Comparison of ENCODE assay signal across 9 cellular contexts in the genomic region with DNA sequence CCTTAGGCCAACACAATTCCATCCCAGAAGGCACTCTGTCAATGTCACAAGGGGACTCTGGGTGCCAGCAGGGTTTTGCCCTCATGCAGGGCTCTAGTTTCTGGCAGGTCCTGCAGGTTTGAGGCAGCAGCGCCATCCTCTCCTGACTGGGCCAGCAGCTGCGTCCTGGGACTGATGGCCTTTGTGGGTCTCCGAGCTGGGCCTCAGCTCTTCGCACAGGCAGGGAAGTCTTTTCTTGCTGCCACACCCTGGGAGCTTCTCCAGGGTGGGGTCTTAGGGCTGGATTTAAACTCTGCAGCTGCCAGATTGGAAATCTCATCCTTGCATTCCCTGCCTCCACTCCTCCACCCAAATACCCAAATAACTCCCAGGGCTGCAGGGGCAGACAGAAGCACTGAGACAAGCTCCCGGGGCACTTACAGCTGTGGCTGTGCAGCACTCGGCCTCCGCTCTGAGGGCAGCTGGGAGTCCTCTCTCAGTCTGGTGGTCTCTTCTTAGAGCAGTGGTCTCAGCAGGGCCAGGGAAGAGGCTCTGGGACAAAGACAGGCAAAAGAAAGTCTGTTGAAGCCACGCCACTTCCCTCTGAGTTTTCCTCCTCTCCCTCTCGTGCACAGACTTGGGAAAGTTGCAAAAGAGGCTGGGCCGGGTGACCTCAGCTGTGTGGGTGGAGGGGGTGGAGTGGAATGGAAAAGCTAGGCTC. TPM values are rescaled to one million over a fixed set of nuclear protein-coding genes. Genes with fewer than 3 reads are reported as not detected.
DNase-seq lines count a peak whose midpoint lies in the region; ATAC-seq, FAIRE-seq and TF ChIP-seq lines count a peak whose summit lies in the region.
"Had no signal": no experiment of that assay in that cellular context is flagged by ENCODE, and none has a peak within 500 bp of the region (broad histone marks: within the 10 kb centered on the region; RNA-seq: fewer than 3 reads in every experiment).

A gene with protein sequence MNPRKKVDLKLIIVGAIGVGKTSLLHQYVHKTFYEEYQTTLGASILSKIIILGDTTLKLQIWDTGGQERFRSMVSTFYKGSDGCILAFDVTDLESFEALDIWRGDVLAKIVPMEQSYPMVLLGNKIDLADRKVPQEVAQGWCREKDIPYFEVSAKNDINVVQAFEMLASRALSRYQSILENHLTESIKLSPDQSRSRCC (minus strand): TSS at position 563 of the 700 bp plus-strand sequence. CDS start 9,260 bp downstream, outside the sequence.

- peak within 1 kb of the TSS; percentile 73 for H3K23ac ChIP-seq in H1 (ENCODE audit: insufficient read length)

- peak within 1 kb of the TSS; percentile 78 for H4K91ac ChIP-seq in H1 (replicated peaks; ENCODE audit: insufficient read length, low read length)

- H2BK15ac ChIP-seq in H1 (ENCODE audit: low read length) = peak within 1 kb of the TSS; percentile 53; the same call in 1 of the 2 replicates

- H3K9me3 ChIP-seq in H1 (ENCODE audit: insufficient read depth in 2 of 2, low read depth in 1 of 2, low read length in 1 of 2) (no peaks in the 10 kb centered on the region), aorta (ENCODE audit: control insufficient read depth, low read length) (no peaks in the 10 kb centered on the region)

- intact Hi-C loops in aorta (cut with DNase I) = loop anchor here in 1 of 2 donors (5.0 kb wide), 1 partner anchor 104 kb away; no protein-coding TSS in a partner anchor

- H3K27me3 ChIP-seq in H1 (replicated peaks in 1 of 4; ENCODE audit: control insufficient read depth in 3 of 4, extremely low read depth in 1 of 4, insufficient read depth in 3 of 4, low read length in 3 of 4) (peaks cover 0 to 15% (median 6%) of the 10 kb centered on the region in 4 experiments; a peak in 5 of 7 replicates), aorta (ENCODE audit: control insufficient read depth in 1 of 2, insufficient read depth in 2 of 2, low read length in 1 of 2) (no peaks in the 10 kb centered on the region)

- H4K5ac ChIP-seq in H1 (ENCODE audit: insufficient read length, low read depth, low read length) = no peak within 1 kb of the TSS

- no peaks in the 10 kb centered on the region for H3K36me3 ChIP-seq in H1 (ENCODE audit: control insufficient read depth in 2 of 4, insufficient read depth in 4 of 4, low read length in 3 of 4)
- H3K36me3 ChIP-seq in aorta (ENCODE audit: control insufficient read depth in 1 of 2, insufficient read depth in 2 of 2, low read length in 1 of 2) = no peaks in the 10 kb centered on the region

- FAIRE-seq in H1 (lab: Jason Lieb, UNC) = no peak

- H3K4me3 Mint-ChIP-seq in activated CD8-positive, alpha-beta memory T cell treated with anti-CD3 and anti-CD28 coated beads, Interleukin-2, amount 10 ng/mL, durations not matched to agents 7 days and 5 days = no peak within 1 kb of the TSS
- H3K4me3 Mint-ChIP-seq in mesothelial cell of epicardium = no peak within 1 kb of the TSS
- H3K4me3 Mint-ChIP-seq in T-helper 2 cell treated with Interferon-gamma antibody and Interleukin-4, amounts not matched to agents 5 μg/mL and 100 μg/mL, for 36 hours = no peak within 1 kb of the TSS
- H3K4me3 Mint-ChIP-seq: CD8-positive, alpha-beta T cell had no signal

- no peaks in the 10 kb centered on the region; a peak in 1 of 4 replicates for H3K79me2 ChIP-seq in H1 (ENCODE audit: control insufficient read depth in 1 of 2, insufficient read depth in 2 of 2, low read length in 2 of 2)

- no peak within 1 kb of the TSS for H3K18ac ChIP-seq in H1 (ENCODE audit: extremely low read depth, low read length)

- no peak for TF ChIP-seq POLR2A in H1 (IDR thresholded peaks at IDR 0.05; ENCODE audit: control extremely low read depth in 1 of 2, low read depth in 2 of 2, low read length in 2 of 2)

- no peak for TF ChIP-seq RAD21 in H1 (IDR thresholded peaks at IDR 0.05 in 1 of 2, conservative IDR thresholded peaks at IDR 0.05 in 1 of 2; ENCODE audit: low read depth in 2 of 2, low read length in 2 of 2)

- H3K9ac ChIP-seq in H1 (replicated peaks in 1 of 4; ENCODE audit: extremely low read depth in 1 of 4, low read depth in 3 of 4, low read length in 3 of 4) = no peak within 1 kb of the TSS; a peak in 1 of 7 replicates

- peaks cover 0 to 11% of the 10 kb centered on the region in 2 experiments for H4K20me1 ChIP-seq in H1 (replicated peaks in 1 of 2; ENCODE audit: control insufficient read depth in 1 of 2, insufficient read depth in 2 of 2, low read length in 2 of 2)

- H3K14ac ChIP-seq in H1 (ENCODE audit: insufficient read length) = no peak within 1 kb of the TSS

- peaks cover 4% of the 10 kb centered on the region for H3K9me3 Mint-ChIP-seq in activated CD8-positive, alpha-beta memory T cell treated with anti-CD3 and anti-CD28 coated beads, Interleukin-2, amount 10 ng/mL, durations not matched to agents 7 days and 5 days (ENCODE audit: low read depth)
- H3K9me3 Mint-ChIP-seq in mesothelial cell of epicardium = peaks cover 5% of the 10 kb centered on the region
- H3K9me3 Mint-ChIP-seq in T-helper 2 cell treated with Interferon-gamma antibody and Interleukin-4, amounts not matched to agents 5 μg/mL and 100 μg/mL, for 36 hours = no peaks in the 10 kb centered on the region
- H3K9me3 Mint-ChIP-seq: CD8-positive, alpha-beta T cell had no signal

- ATAC-seq in activated CD8-positive, alpha-beta memory T cell treated with anti-CD3 and anti-CD28 coated beads, Interleukin-2, amount 10 ng/mL, durations not matched to agents 7 days and 5 days = no peak
- peak; percentile 86 for ATAC-seq in aorta (ENCODE audit: low FRiP score)
- ATAC-seq: CD8-positive, alpha-beta T cell had no signal

- no peak within 1 kb of the TSS for H3K4me2 ChIP-seq in H1 (ENCODE audit: insufficient read depth in 1 of 2, low read depth in 2 of 2, low read length in 2 of 2)

- H3K79me1 ChIP-seq in H1 (ENCODE audit: low read depth, low read length) = no peaks in the 10 kb centered on the region

- peak within 1 kb of the TSS; percentile 64 for H3K4ac ChIP-seq in H1 (replicated peaks; ENCODE audit: insufficient read length, low read depth, low read length)

- 89% methylated on average over 10 of the region's 10 CpGs; no CpG with 5 or more reads in 1 of the 2 experiments for WGBS in H1 (ENCODE audit: extremely low coverage in 1 of 2, insufficient coverage in 1 of 2, insufficient read length in 1 of 2, insufficient replicate concordance in 2 of 2, low coverage in 1 of 2, low lambda C conversion rate in 2 of 2, missing lambda C conversion rate in 1 of 2), 2 experiments
- 5 to 8% methylated on average over 10 of the region's 10 CpGs for WGBS in aorta, 2 donors

- peak within 1 kb of the TSS; percentile 56; the same call in 1 of the 2 replicates for H2BK12ac ChIP-seq in H1 (ENCODE audit: low read depth, low read length)

- H2BK120ac ChIP-seq in H1 (replicated peaks; ENCODE audit: low read depth, low read length) = no peak within 1 kb of the TSS

- H3K4me1 Mint-ChIP-seq in activated CD8-positive, alpha-beta memory T cell treated with anti-CD3 and anti-CD28 coated beads, Interleukin-2, amount 10 ng/mL, durations not matched to agents 7 days and 5 days = peaks cover 9% of the 10 kb centered on the region
- peaks cover 23% of the 10 kb centered on the region for H3K4me1 Mint-ChIP-seq in mesothelial cell of epicardium
- H3K4me1 Mint-ChIP-seq in T-helper 2 cell treated with Interferon-gamma antibody and Interleukin-4, amounts not matched to agents 5 μg/mL and 100 μg/mL, for 36 hours (ENCODE audit: low read depth) = peaks cover 3% of the 10 kb centered on the region

- peak within 1 kb of the TSS; percentile 68 for H2AK5ac ChIP-seq in H1 (ENCODE audit: low read depth, low read length)

- H3K27ac ChIP-seq in H1 (ENCODE audit: low read depth, low read length) = no peak within 1 kb of the TSS
- H3K27ac ChIP-seq in aorta (ENCODE audit: low read depth in 1 of 2, low read length in 2 of 2) = peak within 1 kb of the TSS in 1 of 2 donors; percentile 62

- TF ChIP-seq EP300 in H1 (IDR thresholded peaks at IDR 0.05; ENCODE audit: borderline replicate concordance in 1 of 2, low read depth in 2 of 2, low read length in 2 of 2) = no peak

- CTCF ChIA-PET in activated CD8-positive, alpha-beta memory T cell treated with anti-CD3 and anti-CD28 coated beads, Interleukin-2, amount 10 ng/mL, durations not matched to agents 7 days and 5 days (lab: Charles Lee) = no interaction called here
- CTCF ChIA-PET in H1 (lab: Charles Lee; ENCODE audit: partially characterized antibody) = interaction anchor here (1.1 to 1.7 kb wide), 6 partner anchors 12 to 103 kb away, joined by 3 to 7 read pairs (median 5); no protein-coding TSS in a partner anchor

- POLR2A ChIA-PET in H1 (lab: Charles Lee; ENCODE audit: partially characterized antibody) = no interaction called here

- no peak within 1 kb of the TSS for H2AFZ ChIP-seq in H1 (ENCODE audit: low read length)

- H3K27ac Mint-ChIP-seq in activated CD8-positive, alpha-beta memory T cell treated with anti-CD3 and anti-CD28 coated beads, Interleukin-2, amount 10 ng/mL, durations not matched to agents 7 days and 5 days = no peak within 1 kb of the TSS
- peak within 1 kb of the TSS; percentile 52 for H3K27ac Mint-ChIP-seq in mesothelial cell of epicardium
- no peak within 1 kb of the TSS for H3K27ac Mint-ChIP-seq in T-helper 2 cell treated with Interferon-gamma antibody and Interleukin-4, amounts not matched to agents 5 μg/mL and 100 μg/mL, for 36 hours
- H3K27ac Mint-ChIP-seq: CD8-positive, alpha-beta T cell had no signal

- no peak within 1 kb of the TSS for H3K4me3 ChIP-seq in H1 (ENCODE audit: extremely low read depth in 1 of 4, insufficient read depth in 2 of 4, low read depth in 3 of 4, low read length in 4 of 4)
- peak within 1 kb of the TSS in 1 of 2 donors; percentile 35 for H3K4me3 ChIP-seq in aorta (ENCODE audit: low read length in 2 of 2)

- H2BK20ac ChIP-seq in H1 (ENCODE audit: low read length) = 0 out of 2 replicates have a peak within 1 kb of the TSS, but pooled peaks have one; percentile 16

- H3K56ac ChIP-seq in H1 (replicated peaks; ENCODE audit: insufficient read length, low read depth, low read length) = peak within 1 kb of the TSS; percentile 99

- peaks cover 3% of the 10 kb centered on the region for H3K27me3 Mint-ChIP-seq in activated CD8-positive, alpha-beta memory T cell treated with anti-CD3 and anti-CD28 coated beads, Interleukin-2, amount 10 ng/mL, durations not matched to agents 7 days and 5 days
- no peaks in the 10 kb centered on the region for H3K27me3 Mint-ChIP-seq in mesothelial cell of epicardium (ENCODE audit: low read depth)
- H3K27me3 Mint-ChIP-seq in T-helper 2 cell treated with Interferon-gamma antibody and Interleukin-4, amounts not matched to agents 5 μg/mL and 100 μg/mL, for 36 hours (ENCODE audit: low read depth) = peaks cover 4% of the 10 kb centered on the region

- H3K23me2 ChIP-seq in H1 (ENCODE audit: low read depth, low read length) = peaks cover 12% of the 10 kb centered on the region

- TF ChIP-seq CTCF in H1 (IDR thresholded peaks at IDR 0.05; ENCODE audit: control extremely low read depth in 1 of 3, insufficient read depth in 1 of 3, low read depth in 1 of 3, low read length in 3 of 3) = no peak
- TF ChIP-seq CTCF in mesothelial cell of epicardium (IDR thresholded peaks at IDR 0.05; ENCODE audit: unreplicated experiment) = no peak

- peak; percentile 49 for DNase-seq in activated CD8-positive, alpha-beta memory T cell treated with anti-CD3 and anti-CD28 coated beads, Interleukin-2, amount 50 U/mL, for 48 hours
- DNase-seq in activated CD8-positive, alpha-beta memory T cell treated with anti-CD3 and anti-CD28 coated beads, Interleukin-2, amount 10 ng/mL, durations not matched to agents 7 days and 5 days = no peak
- DNase-seq in H1 (ENCODE audit: low read depth in 1 of 2, low spot score in 2 of 2) (peak in 1 of 2 experiments; percentile 41), mesothelial cell of epicardium (ENCODE audit: low spot score in 2 of 2, unreplicated experiment in 2 of 2) (no peak), aorta (peak; percentile 87 to 92), GOT3 (lab: John Stamatoyannopoulos, UW) (no peak), NCI-H1105 (lab: John Stamatoyannopoulos, UW) (no peak)
- DNase-seq in T-helper 2 cell treated with Interferon-gamma antibody and Interleukin-4, amounts not matched to agents 5 μg/mL and 100 μg/mL, for 36 hours (ENCODE audit: low spot score) = no peak

- peak within 1 kb of the TSS; percentile 78 for H4K8ac ChIP-seq in H1 (ENCODE audit: extremely low read depth, insufficient read depth, low read length)

- H3K4me1 ChIP-seq in H1 (replicated peaks in 1 of 4; ENCODE audit: control insufficient read depth in 3 of 4, insufficient read depth in 4 of 4, low read length in 3 of 4) = peaks cover 0 to 3% (median 0%) of the 10 kb centered on the region in 4 experiments; a peak in 2 of 7 replicates
- peaks cover 2 to 3% of the 10 kb centered on the region in 2 donors for H3K4me1 ChIP-seq in aorta (ENCODE audit: control insufficient read depth in 1 of 2, insufficient read depth in 2 of 2, low read length in 2 of 2)

- H3K36me3 Mint-ChIP-seq in activated CD8-positive, alpha-beta memory T cell treated with anti-CD3 and anti-CD28 coated beads, Interleukin-2, amount 10 ng/mL, durations not matched to agents 7 days and 5 days = no peaks in the 10 kb centered on the region
- H3K36me3 Mint-ChIP-seq in mesothelial cell of epicardium = no peaks in the 10 kb centered on the region
- H3K36me3 Mint-ChIP-seq in T-helper 2 cell treated with Interferon-gamma antibody and Interleukin-4, amounts not matched to agents 5 μg/mL and 100 μg/mL, for 36 hours (ENCODE audit: low read depth) = no peaks in the 10 kb centered on the region
- H3K36me3 Mint-ChIP-seq: CD8-positive, alpha-beta T cell had no signal

- H2BK5ac ChIP-seq in H1 (ENCODE audit: low read depth, low read length) = 0 out of 2 replicates have a peak within 1 kb of the TSS, but pooled peaks have one; percentile 46

RNA-seq across cellular contexts. Expression of the gene that starts here (rescaled TPM):
- total RNA-seq in activated CD8-positive, alpha-beta memory T cell treated with anti-CD3 and anti-CD28 coated beads, Interleukin-2, amount 10 ng/mL, durations not matched to agents 7 days and 5 days = not detected
- total RNA-seq in H1 (2021; fragmentation: NEBNext Ultra II Directional; extraction: Animal tissue kit (Norgen Biotek cat#: 25700)) = not detected in 2 replicates
- polyA plus RNA-seq in H1 (2011; rRNA removed) (0.05 and 0.06 TPM in 2 replicates), aorta (1 to 10 TPM; 2.5 to 7.9 TPM)
- 0.04 TPM for polyA plus RNA-seq in H1 (2011; cell fraction: cytosol; rRNA removed)
- 0.06 TPM for polyA plus RNA-seq in H1 (2011; cell fraction: nucleus; rRNA removed)
- polyA plus RNA-seq in H1 (2012, experiment 1 of 2) = not detected in 4 replicates
- 0.07 TPM for polyA plus RNA-seq in H1 (2012, experiment 2 of 2)
- polyA plus RNA-seq in H1 (2013, experiment 1 of 2) = not detected
- not detected for polyA plus RNA-seq in H1 (2013, experiment 2 of 2)
- polyA minus RNA-seq in H1 (2011; rRNA and poly(A)+ RNA removed) = 0.17 TPM in 1 of 2 replicates, not detected in the other
- not detected for polyA minus RNA-seq in H1 (2011; cell fraction: cytosol; rRNA and poly(A)+ RNA removed)
- not detected for polyA minus RNA-seq in H1 (2011; cell fraction: nucleus; rRNA and poly(A)+ RNA removed)
- total RNA-seq in mesothelial cell of epicardium (1.3 to 1.5 TPM (median 1.4 TPM) in 3 replicates), aorta (10 to 100 TPM in 1 of 2 donors, 1 to 10 TPM in 1; 1.7 to 11.4 TPM)
- total RNA-seq: CD8-positive, alpha-beta T cell had no signal

Comparison
In these comparisons a context has a peak if more than half of its experiments do, and no peak if none do; other contexts are left out.
1. DNase-seq: peak in activated CD8-positive, alpha-beta memory T cell treated with anti-CD3 and anti-CD28 coated beads, Interleukin-2, amount 50 U/mL, for 48 hours (single experiment) and aorta (2 of 2); none in activated CD8-positive, alpha-beta memory T cell treated with anti-CD3 and anti-CD28 coated beads, Interleukin-2, amount 10 ng/mL, durations not matched to agents 7 days and 5 days (single experiment), mesothelial cell of epicardium (0 of 2), GOT3 (single experiment), NCI-H1105 (single experiment) and T-helper 2 cell treated with Interferon-gamma antibody and Interleukin-4, amounts not matched to agents 5 μg/mL and 100 μg/mL, for 36 hours (single experiment).